17 cellular contexts compared by ENCODE assay signal in genomic region chr3:52487788-52488691, GRCh38.
"Had no signal": no experiment of that assay in that cellular context is flagged by ENCODE, and none has a peak within 500 bp of the region (broad histone marks: within the 10 kb centered on the region; RNA-seq: fewer than 3 reads in every experiment).

No MANE protein-coding gene starts in this region.

- ATAC-seq: activated CD4-positive, CD25-positive, alpha-beta regulatory T cell treated with anti-CD3 and anti-CD28 coated beads, Interleukin-2, amount 50 U/mL, for 24 hours; natural killer cell had no signal

- H3K27ac ChIP-seq: brain microvascular endothelial cell, coronary artery, skin epidermis, transverse colon had no signal

- H3K27me3 ChIP-seq: brain microvascular endothelial cell, transverse colon had no signal

- H3K4me3 ChIP-seq: coronary artery, skin epidermis, transverse colon had no signal

- DNase-seq: activated CD4-positive, alpha-beta T cell treated with anti-CD3 and anti-CD28 coated beads, Interleukin-2, amount 50 U/mL, for 4 hours; activated naive CD4-positive, alpha-beta T cell; activated naive CD8-positive, alpha-beta T cell treated with anti-CD3 and anti-CD28 coated beads, Interleukin-2, amount 10 ng/mL, durations not matched to agents 7 days and 5 days; activated T-cell treated with anti-CD3 and anti-CD28 coated beads for 4 hours; anterior cingulate cortex; brain microvascular endothelial cell; foreskin fibroblast; hypothalamus; mesenchymal stem cell; natural killer cell; posterior cingulate gyrus; stimulated activated CD4-positive, alpha-beta T cell treated with anti-CD3 and anti-CD28 coated beads, Interleukin-4, amount 100 ng/mL, for 24 hours; stimulated activated naive CD4-positive, alpha-beta T cell; transverse colon had no signal

- H3K9me3 ChIP-seq: transverse colon had no signal
